ENCODE assay signal across 1 cellular context in the genomic region with DNA sequence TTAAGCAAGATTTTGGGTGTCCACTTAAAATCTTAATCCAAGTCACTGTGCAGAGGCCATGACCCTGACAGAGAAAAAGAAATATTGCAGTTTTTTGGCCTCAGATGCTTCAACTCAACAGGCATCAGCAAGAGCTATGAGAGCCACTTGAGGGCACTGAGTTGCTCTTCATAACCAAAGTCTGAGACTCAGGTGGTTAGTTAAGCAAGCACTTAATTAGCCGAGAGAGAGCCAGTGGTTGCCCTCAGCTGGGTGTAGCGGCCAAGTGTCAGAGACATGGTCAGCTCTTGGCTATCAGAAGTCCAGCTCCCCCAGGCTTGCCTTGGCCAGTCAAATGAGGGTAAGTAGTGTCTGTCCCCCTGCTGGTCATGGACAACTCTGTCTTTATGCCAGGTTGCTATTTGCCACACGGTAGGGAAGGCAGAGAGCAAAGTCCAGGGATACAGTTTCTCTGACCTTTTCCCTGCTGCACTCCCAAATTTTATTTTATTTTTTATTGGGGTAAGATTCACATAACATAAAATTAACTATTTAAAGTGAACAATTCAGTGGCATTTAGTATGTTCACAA.
TF ChIP-seq lines count a peak whose summit lies in the region.

No MANE protein-coding gene starts in this region.

TF ChIP-seq in WTC11, 78 proteins besides CTCF, POLR2A, EP300 and RAD21 (continued from another document):
- TF ChIP-seq, protein P1, sequence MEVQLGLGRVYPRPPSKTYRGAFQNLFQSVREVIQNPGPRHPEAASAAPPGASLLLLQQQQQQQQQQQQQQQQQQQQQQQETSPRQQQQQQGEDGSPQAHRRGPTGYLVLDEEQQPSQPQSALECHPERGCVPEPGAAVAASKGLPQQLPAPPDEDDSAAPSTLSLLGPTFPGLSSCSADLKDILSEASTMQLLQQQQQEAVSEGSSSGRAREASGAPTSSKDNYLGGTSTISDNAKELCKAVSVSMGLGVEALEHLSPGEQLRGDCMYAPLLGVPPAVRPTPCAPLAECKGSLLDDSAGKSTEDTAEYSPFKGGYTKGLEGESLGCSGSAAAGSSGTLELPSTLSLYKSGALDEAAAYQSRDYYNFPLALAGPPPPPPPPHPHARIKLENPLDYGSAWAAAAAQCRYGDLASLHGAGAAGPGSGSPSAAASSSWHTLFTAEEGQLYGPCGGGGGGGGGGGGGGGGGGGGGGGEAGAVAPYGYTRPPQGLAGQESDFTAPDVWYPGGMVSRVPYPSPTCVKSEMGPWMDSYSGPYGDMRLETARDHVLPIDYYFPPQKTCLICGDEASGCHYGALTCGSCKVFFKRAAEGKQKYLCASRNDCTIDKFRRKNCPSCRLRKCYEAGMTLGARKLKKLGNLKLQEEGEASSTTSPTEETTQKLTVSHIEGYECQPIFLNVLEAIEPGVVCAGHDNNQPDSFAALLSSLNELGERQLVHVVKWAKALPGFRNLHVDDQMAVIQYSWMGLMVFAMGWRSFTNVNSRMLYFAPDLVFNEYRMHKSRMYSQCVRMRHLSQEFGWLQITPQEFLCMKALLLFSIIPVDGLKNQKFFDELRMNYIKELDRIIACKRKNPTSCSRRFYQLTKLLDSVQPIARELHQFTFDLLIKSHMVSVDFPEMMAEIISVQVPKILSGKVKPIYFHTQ (CRISPR knock-in tag; IDR thresholded peaks at IDR 0.05), result no peak
- TF ChIP-seq PRRX2 (CRISPR knock-in tag; IDR thresholded peaks at IDR 0.05), result no peak
- TF ChIP-seq, protein P2, sequence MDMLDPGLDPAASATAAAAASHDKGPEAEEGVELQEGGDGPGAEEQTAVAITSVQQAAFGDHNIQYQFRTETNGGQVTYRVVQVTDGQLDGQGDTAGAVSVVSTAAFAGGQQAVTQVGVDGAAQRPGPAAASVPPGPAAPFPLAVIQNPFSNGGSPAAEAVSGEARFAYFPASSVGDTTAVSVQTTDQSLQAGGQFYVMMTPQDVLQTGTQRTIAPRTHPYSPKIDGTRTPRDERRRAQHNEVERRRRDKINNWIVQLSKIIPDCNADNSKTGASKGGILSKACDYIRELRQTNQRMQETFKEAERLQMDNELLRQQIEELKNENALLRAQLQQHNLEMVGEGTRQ (CRISPR knock-in tag; IDR thresholded peaks at IDR 0.05), result no peak
- TF ChIP-seq ELF4 (CRISPR knock-in tag; IDR thresholded peaks at IDR 0.05; ENCODE audit: low read depth), result no peak
- no peak for TF ChIP-seq NFYB (CRISPR knock-in tag; conservative IDR thresholded peaks at IDR 0.05; ENCODE audit: low read depth)
- TF ChIP-seq, protein P3, sequence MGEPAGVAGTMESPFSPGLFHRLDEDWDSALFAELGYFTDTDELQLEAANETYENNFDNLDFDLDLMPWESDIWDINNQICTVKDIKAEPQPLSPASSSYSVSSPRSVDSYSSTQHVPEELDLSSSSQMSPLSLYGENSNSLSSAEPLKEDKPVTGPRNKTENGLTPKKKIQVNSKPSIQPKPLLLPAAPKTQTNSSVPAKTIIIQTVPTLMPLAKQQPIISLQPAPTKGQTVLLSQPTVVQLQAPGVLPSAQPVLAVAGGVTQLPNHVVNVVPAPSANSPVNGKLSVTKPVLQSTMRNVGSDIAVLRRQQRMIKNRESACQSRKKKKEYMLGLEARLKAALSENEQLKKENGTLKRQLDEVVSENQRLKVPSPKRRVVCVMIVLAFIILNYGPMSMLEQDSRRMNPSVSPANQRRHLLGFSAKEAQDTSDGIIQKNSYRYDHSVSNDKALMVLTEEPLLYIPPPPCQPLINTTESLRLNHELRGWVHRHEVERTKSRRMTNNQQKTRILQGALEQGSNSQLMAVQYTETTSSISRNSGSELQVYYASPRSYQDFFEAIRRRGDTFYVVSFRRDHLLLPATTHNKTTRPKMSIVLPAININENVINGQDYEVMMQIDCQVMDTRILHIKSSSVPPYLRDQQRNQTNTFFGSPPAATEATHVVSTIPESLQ (CRISPR knock-in tag; IDR thresholded peaks at IDR 0.05), result no peak
- no peak for TF ChIP-seq KAT7 (CRISPR knock-in tag; IDR thresholded peaks at IDR 0.05; ENCODE audit: borderline replicate concordance)
- no peak for TF ChIP-seq IRF2 (CRISPR knock-in tag; IDR thresholded peaks at IDR 0.05; ENCODE audit: borderline replicate concordance, low read depth)
- TF ChIP-seq FOXJ3 (CRISPR knock-in tag; IDR thresholded peaks at IDR 0.05; ENCODE audit: borderline replicate concordance), result no peak
TF ChIP-seq in WTC11: peak in this region for 0.
